8 cellular contexts compared by ENCODE assay signal in genomic region chr5:36878421-36879088, GRCh38. TPM values are rescaled to one million over a fixed set of nuclear protein-coding genes. Genes with fewer than 3 reads are reported as not detected.
DNase-seq lines count a peak whose midpoint lies in the region; ATAC-seq, FAIRE-seq and TF ChIP-seq lines count a peak whose summit lies in the region.

No MANE protein-coding gene starts in this region.

- H3K9ac ChIP-seq in endothelial cell of umbilical vein (replicated peaks; ENCODE audit: extremely low read depth, insufficient read depth, low read length): peak overlapping the region; percentile 95

- H3K9me3 Mint-ChIP-seq in CD14-positive monocyte: no peaks in the 10 kb centered on the region
- no peaks in the 10 kb centered on the region for H3K9me3 Mint-ChIP-seq in natural killer cell

- POLR2A ChIA-PET in endothelial cell of umbilical vein (lab: Charles Lee): no interaction called here

- H3K4me3 ChIP-seq in HFF-Myc (replicated peaks; ENCODE audit: low read depth, low read length) (peak overlapping the region; percentile 92), SJSA1 (peak overlapping the region; percentile 86), endothelial cell of umbilical vein (replicated peaks in 1 of 3; ENCODE audit: insufficient read depth in 1 of 3, low read depth in 1 of 3, low read length in 3 of 3) (peak overlapping the region; percentile 73 to 99 (median 80))

- TF ChIP-seq POLR2A in endothelial cell of umbilical vein (IDR thresholded peaks at IDR 0.05; ENCODE audit: low read depth, low read length): no peak

- peaks cover 6% of the 10 kb centered on the region; the same call in 1 of the 2 replicates for H3K4me1 ChIP-seq in SJSA1 (replicated peaks)
- peaks cover 29% of the 10 kb centered on the region for H3K4me1 ChIP-seq in endothelial cell of umbilical vein (ENCODE audit: control insufficient read depth, extremely low read depth, insufficient read depth, low read length)

- peaks cover 21% of the 10 kb centered on the region for H4K20me1 ChIP-seq in endothelial cell of umbilical vein (replicated peaks; ENCODE audit: control insufficient read depth, extremely low read depth, insufficient read depth, low read length)

- FAIRE-seq in endothelial cell of umbilical vein (lab: Jason Lieb, UNC): no peak

- H3K4me2 ChIP-seq in endothelial cell of umbilical vein (ENCODE audit: insufficient read depth, low read length): peak overlapping the region; percentile 100

- intact Hi-C loops in CD14-positive monocyte (cut with micrococcal nuclease) (loop anchor here in 1 of 2 donors (5.0 kb wide), 2 partner anchors 64 to 141 kb away; no protein-coding TSS in a partner anchor), endothelial cell of umbilical vein (cut with micrococcal nuclease) (loop anchor here (5.0 to 10.0 kb wide), 4 partner anchors 369 to 836 kb away; partner anchors contain the start of genes CPLANE1, LMBRD2, NADK2 and SKP2), natural killer cell (cut with micrococcal nuclease) (loop anchor here (5.0 kb wide), 3 partner anchors 49 to 494 kb away; partner anchors contain the start of gene NUP155)

- dilution Hi-C loops in endothelial cell of umbilical vein (cut with MboI; ENCODE audit: extremely low pct_ligation_motif_present, low sequenced_read_pairs): no loop called here

- no TSS peak for BruUV-seq in endothelial cell of umbilical vein (replicated peaks; lab: Mats Ljungman, UMichigan)

- H3K9me1 ChIP-seq in endothelial cell of umbilical vein (replicated peaks; ENCODE audit: control insufficient read depth, extremely low read depth, insufficient read depth, low read length): no peaks in the 10 kb centered on the region

- peak overlapping the region; percentile 87 for H3K27ac ChIP-seq in SJSA1
- H3K27ac ChIP-seq in endothelial cell of umbilical vein (ENCODE audit: insufficient read depth, low read depth, low read length): peak overlapping the region; percentile 94

- peak overlapping the region; percentile 87 to 98 (median 96) for H3K27ac Mint-ChIP-seq in CD14-positive monocyte
- H3K27ac Mint-ChIP-seq in natural killer cell: peak overlapping the region; percentile 92 to 98

- H3K27me3 Mint-ChIP-seq in CD14-positive monocyte (ENCODE audit: low read depth in 3 of 3): no peaks in the 10 kb centered on the region
- H3K27me3 Mint-ChIP-seq in natural killer cell (ENCODE audit: low read depth in 2 of 2): no peaks in the 10 kb centered on the region

- DNase-seq in CD14-positive monocyte (ENCODE audit: low spot score): no peak
- no peak for DNase-seq in HFF-Myc (ENCODE audit: extremely low read depth, low read depth)
- peak; percentile 42 to 55 for DNase-seq in SJSA1 (ENCODE audit: low read depth in 1 of 2, low spot score in 2 of 2)
- peak; percentile 54 for DNase-seq in endothelial cell of umbilical vein (ENCODE audit: low read depth, low spot score)
- DNase-seq in natural killer cell: no peak
- no peak for DNase-seq in kidney glomerular epithelial cell (lab: John Stamatoyannopoulos, UW)

- CTCF ChIA-PET in endothelial cell of umbilical vein (lab: Charles Lee): interaction anchor here (0.6 to 4.5 kb wide), 7 partner anchors 8 to 450 kb away, joined by 3 to 28 read pairs (median 4); no protein-coding TSS in a partner anchor

- H3K36me3 ChIP-seq in SJSA1 (peaks cover 18% of the 10 kb centered on the region), endothelial cell of umbilical vein (ENCODE audit: control insufficient read depth in 2 of 2, extremely low read depth in 1 of 2, insufficient read depth in 2 of 2, low read length in 2 of 2) (no peaks in the 10 kb centered on the region)

- no peak overlapping the region for H2AFZ ChIP-seq in endothelial cell of umbilical vein (ENCODE audit: low read depth, low read length)

- ATAC-seq in natural killer cell (no peak), GM18907 (IDR thresholded peaks at IDR 0.05; ENCODE audit: unreplicated experiment) (no peak), GM18858 (IDR thresholded peaks at IDR 0.05; ENCODE audit: unreplicated experiment) (no peak)

- no peaks in the 10 kb centered on the region for H3K27me3 ChIP-seq in SJSA1 (replicated peaks)
- no peaks in the 10 kb centered on the region for H3K27me3 ChIP-seq in endothelial cell of umbilical vein (ENCODE audit: control insufficient read depth in 2 of 2, insufficient read depth in 2 of 2, low read length in 2 of 2)

- H3K36me3 Mint-ChIP-seq in CD14-positive monocyte (no peaks in the 10 kb centered on the region), natural killer cell (no peaks in the 10 kb centered on the region)

- H3K4me3 Mint-ChIP-seq in CD14-positive monocyte: peak overlapping the region; percentile 98 to 99
- H3K4me3 Mint-ChIP-seq in natural killer cell: peak overlapping the region; percentile 98

- no peaks in the 10 kb centered on the region for H3K9me3 ChIP-seq in SJSA1 (replicated peaks)
- H3K9me3 ChIP-seq in endothelial cell of umbilical vein (replicated peaks; ENCODE audit: control insufficient read depth, insufficient read depth, low read length): no peaks in the 10 kb centered on the region

- TF ChIP-seq CTCF in CD14-positive monocyte (IDR thresholded peaks at IDR 0.05) (no peak), HFF-Myc (IDR thresholded peaks at IDR 0.05; ENCODE audit: low read depth, low read length, missing control alignments) (no peak), endothelial cell of umbilical vein (IDR thresholded peaks at IDR 0.05; ENCODE audit: extremely low read depth in 1 of 2, insufficient read depth in 1 of 2, low read depth in 1 of 2, low read length in 2 of 2) (no peak), natural killer cell (IDR thresholded peaks at IDR 0.05) (no peak)

- H3K4me1 Mint-ChIP-seq in CD14-positive monocyte (peaks cover 54% of the 10 kb centered on the region), natural killer cell (peaks cover 56 to 61% of the 10 kb centered on the region in 2 donors)

- H3K79me2 ChIP-seq in endothelial cell of umbilical vein (ENCODE audit: control insufficient read depth, insufficient read depth, low read length): peaks cover 94% of the 10 kb centered on the region

TF ChIP-seq in endothelial cell of umbilical vein, 7 proteins besides CTCF, POLR2A, EP300 and RAD21:
- TF ChIP-seq EZH2 (IDR thresholded peaks at IDR 0.05; ENCODE audit: borderline replicate concordance, low read depth, low read length, severe bottlenecking) (no peak), POLR2AphosphoS5 (IDR thresholded peaks at IDR 0.05; ENCODE audit: insufficient read depth, low read depth, low read length) (no peak), JUN (IDR thresholded peaks at IDR 0.05; ENCODE audit: borderline replicate concordance, insufficient read depth, insufficient read length, low read depth) (no peak), FOS (IDR thresholded peaks at IDR 0.05; ENCODE audit: borderline replicate concordance, insufficient read depth, low read length) (no peak), MAX (IDR thresholded peaks at IDR 0.05; ENCODE audit: insufficient read depth, insufficient read length) (no peak), GATA2 (IDR thresholded peaks at IDR 0.05; ENCODE audit: insufficient read depth, insufficient read length, low read depth, low read length) (no peak), MYC (IDR thresholded peaks at IDR 0.05; ENCODE audit: low read depth, low read length) (no peak)

RNA-seq across cellular contexts. Expression of gene NIPBL, which starts 2.0 kb away (rescaled TPM):
- polyA plus RNA-seq in CD14-positive monocyte (10 to 100 TPM in 1 of 2 donors, 1 to 10 TPM in 1; 6.6 to 16.2 TPM), endothelial cell of umbilical vein (15.5 and 17.8 TPM in 2 replicates)
- total RNA-seq in SJSA1 (2014; rRNA removed; shearing (Covaris generic)): 10.1 and 18.9 TPM in 2 replicates
- total RNA-seq in endothelial cell of umbilical vein (43.1 and 50.7 TPM in 2 replicates), natural killer cell (100 to 1,000 TPM; 137 to 153 (median 145) TPM)
- polyA plus RNA-seq in endothelial cell of umbilical vein (2011; cell fraction: cytosol; rRNA removed): 13.4 and 15.9 TPM in 2 replicates
- 45.7 and 47.7 TPM in 2 replicates for polyA plus RNA-seq in endothelial cell of umbilical vein (2011; cell fraction: nucleus; rRNA removed)
- polyA plus RNA-seq in endothelial cell of umbilical vein (2012): 14.7 and 22.3 TPM in 2 replicates
- 119 and 146 TPM in 2 replicates for polyA minus RNA-seq in endothelial cell of umbilical vein
- polyA minus RNA-seq in endothelial cell of umbilical vein (2011; cell fraction: cytosol; rRNA and poly(A)+ RNA removed): 60.9 TPM
- polyA minus RNA-seq in endothelial cell of umbilical vein (2011; cell fraction: nucleus; rRNA and poly(A)+ RNA removed): 215 and 311 TPM in 2 replicates

Comparison
In these comparisons a context has a peak if more than half of its experiments do, and no peak if none do; other contexts are left out.
1. DNase-seq: peak in SJSA1 (2 of 2) and endothelial cell of umbilical vein (single experiment); none in CD14-positive monocyte (single experiment), HFF-Myc (single experiment), natural killer cell (single experiment) and kidney glomerular epithelial cell (single experiment).
2. Peak in every context shown above with its lines, with median percentiles within 50 percentile points of each other: H3K4me3 ChIP-seq.